ENCODE assay signal across 9 cellular contexts in the genomic region with DNA sequence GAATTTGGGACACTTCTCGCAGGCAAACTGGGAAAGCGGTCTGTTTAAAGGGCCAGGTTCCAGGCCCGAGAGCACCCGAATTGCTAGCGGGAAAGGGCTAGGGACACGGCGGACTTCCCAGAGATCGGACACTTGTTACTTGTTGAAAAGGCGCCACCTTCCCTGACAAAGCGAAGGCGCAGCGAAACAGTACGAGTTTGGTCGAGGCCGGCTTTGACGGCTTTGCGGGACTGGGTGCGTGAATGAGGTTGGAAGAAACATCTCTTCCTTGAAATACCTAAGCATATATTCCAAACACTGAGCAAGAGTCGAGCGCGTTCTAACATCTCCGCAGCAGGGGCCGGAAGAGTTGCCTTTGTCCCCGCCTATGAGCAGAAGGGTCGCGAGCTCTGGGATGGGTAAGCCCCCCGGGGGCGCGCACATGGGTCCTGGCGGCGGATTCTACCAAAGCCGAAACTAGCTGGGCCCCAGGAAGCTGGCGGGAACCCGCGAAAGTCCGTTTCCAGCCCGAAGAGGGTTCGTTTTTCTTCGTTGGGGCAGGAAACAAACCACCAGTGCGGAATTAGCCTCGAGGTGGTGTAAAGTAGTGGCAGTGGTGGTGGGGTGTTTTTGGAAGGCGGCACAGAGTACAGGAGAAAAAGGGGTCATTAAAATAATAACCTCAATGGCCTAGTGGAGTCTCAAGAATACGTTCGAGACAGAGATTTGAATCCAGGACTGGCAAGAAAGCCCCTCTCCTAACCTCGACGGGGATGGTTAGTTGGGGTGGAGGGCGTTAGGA. TPM values are rescaled to one million over a fixed set of nuclear protein-coding genes. Genes with fewer than 3 reads are reported as not detected.
DNase-seq lines count a peak whose midpoint lies in the region; ATAC-seq, FAIRE-seq and TF ChIP-seq lines count a peak whose summit lies in the region.
"Had no signal": no experiment of that assay in that cellular context is flagged by ENCODE, and none has a peak within 500 bp of the region (broad histone marks: within the 10 kb centered on the region; RNA-seq: fewer than 3 reads in every experiment).

No MANE protein-coding gene starts in this region.

- H3K4me1 ChIP-seq in hepatocyte (ENCODE audit: insufficient read depth) (peaks cover 15% of the 10 kb centered on the region), spleen (peaks cover 24 to 71% (median 53%) of the 10 kb centered on the region in 6 donors)

- peaks cover 79% of the 10 kb centered on the region for H3K27me3 Mint-ChIP-seq in activated T-helper 1 cell treated with anti-CD3 and anti-CD28 coated beads, Interleukin-12 subunit alpha, Interleukin-12 subunit beta, Interleukin-2, Interleukin-4 antibody, amounts not matched to agents 30 ng/mL and 10 ng/mL and 1 ng/mL, durations not matched to agents 14 hours and 24 hours and 36 hours (ENCODE audit: insufficient read depth)

- no peak for TF ChIP-seq POLR2A in spleen (IDR thresholded peaks at IDR 0.05)

- no peaks in the 10 kb centered on the region for H4K20me1 ChIP-seq in hepatocyte (ENCODE audit: insufficient read depth, poor library complexity, severe bottlenecking)

- peaks cover 3% of the 10 kb centered on the region for H3K27me3 ChIP-seq in AG04450 (ENCODE audit: control insufficient read depth, insufficient read depth, low read length)
- peaks cover 92% of the 10 kb centered on the region for H3K27me3 ChIP-seq in hepatocyte
- H3K27me3 ChIP-seq in spleen (replicated peaks in 1 of 7) = peaks cover 3 to 99% (median 89%) of the 10 kb centered on the region in 7 donors

- TF ChIP-seq CTCF in AG04450 (IDR thresholded peaks at IDR 0.05; ENCODE audit: low read depth, low read length) = no peak; the same call in 1 of the 2 replicates
- TF ChIP-seq CTCF in GM12875 (IDR thresholded peaks at IDR 0.05; ENCODE audit: borderline replicate concordance, insufficient read depth, low read depth, low read length) = 0 out of 2 replicates have a peak, but pooled peaks have one; percentile 3
- TF ChIP-seq CTCF in hepatocyte (IDR thresholded peaks at IDR 0.05; ENCODE audit: poor library complexity) = no peak
- TF ChIP-seq CTCF in spleen (IDR thresholded peaks at IDR 0.05 in 8 of 11, conservative IDR thresholded peaks at IDR 0.05 in 3 of 11) = no peak

- WGBS in hepatocyte (ENCODE audit: low lambda C conversion rate, missing lambda C conversion rate) = 6% methylated on average over 47 of the region's 47 CpGs
- WGBS in spleen, 5 donors = 4 to 5% (median 4%) methylated on average over 46 to 47 of the region's 47 CpGs

- intact Hi-C loops in activated T-helper 1 cell treated with anti-CD3 and anti-CD28 coated beads, Interleukin-12 subunit alpha, Interleukin-12 subunit beta, Interleukin-2, Interleukin-4 antibody, amounts not matched to agents 30 ng/mL and 10 ng/mL and 1 ng/mL, durations not matched to agents 14 hours and 24 hours and 36 hours (cut with micrococcal nuclease) = no loop called here
- intact Hi-C loops in spleen (cut with DNase I; ENCODE audit: low total_unique reads) = no loop called here

- peak overlapping the region; percentile 64 for H3K4me3 Mint-ChIP-seq in activated T-helper 1 cell treated with anti-CD3 and anti-CD28 coated beads, Interleukin-12 subunit alpha, Interleukin-12 subunit beta, Interleukin-2, Interleukin-4 antibody, amounts not matched to agents 30 ng/mL and 10 ng/mL and 1 ng/mL, durations not matched to agents 14 hours and 24 hours and 36 hours

- POLR2A ChIA-PET in AG04450 (lab: Yijun Ruan, JAX) = interaction anchor here (0.8 kb wide), 1 partner anchor 51 kb away, joined by 3 read pairs; no protein-coding TSS in a partner anchor

- H3K9me3 ChIP-seq in AG04450 (ENCODE audit: control insufficient read depth, insufficient read depth, low read length) (no peaks in the 10 kb centered on the region; the same call in 1 of the 2 replicates), hepatocyte (ENCODE audit: low read depth) (no peaks in the 10 kb centered on the region), spleen (no peaks in the 10 kb centered on the region)

- peaks cover 2% of the 10 kb centered on the region for H3K36me3 Mint-ChIP-seq in activated T-helper 1 cell treated with anti-CD3 and anti-CD28 coated beads, Interleukin-12 subunit alpha, Interleukin-12 subunit beta, Interleukin-2, Interleukin-4 antibody, amounts not matched to agents 30 ng/mL and 10 ng/mL and 1 ng/mL, durations not matched to agents 14 hours and 24 hours and 36 hours (ENCODE audit: low read depth)

- CTCF ChIA-PET in AG04450 (lab: Charles Lee) = interaction anchor here (0.7 to 2.4 kb wide), 6 partner anchors 8 to 354 kb away, joined by 3 to 15 read pairs (median 4); no protein-coding TSS in a partner anchor

- peaks cover 20% of the 10 kb centered on the region for H3K4me1 Mint-ChIP-seq in activated T-helper 1 cell treated with anti-CD3 and anti-CD28 coated beads, Interleukin-12 subunit alpha, Interleukin-12 subunit beta, Interleukin-2, Interleukin-4 antibody, amounts not matched to agents 30 ng/mL and 10 ng/mL and 1 ng/mL, durations not matched to agents 14 hours and 24 hours and 36 hours (ENCODE audit: low read depth)

- H2AFZ ChIP-seq in hepatocyte = peak overlapping the region; percentile 31

- DNase-seq in AG04450 (ENCODE audit: low read depth, low spot score) (no peak), hepatocyte (ENCODE audit: low spot score) (peak; percentile 47), spleen (no peak), GM19239 (ENCODE audit: insufficient read length, low spot score) (no peak)
- DNase-seq in activated T-helper 1 cell treated with anti-CD3 and anti-CD28 coated beads, Interleukin-12 subunit alpha, Interleukin-12 subunit beta, Interleukin-2, Interleukin-4 antibody, amounts not matched to agents 30 ng/mL and 10 ng/mL and 1 ng/mL, durations not matched to agents 14 hours and 24 hours and 36 hours (ENCODE audit: low spot score) = no peak

- H3K27ac ChIP-seq in AG04450 (ENCODE audit: low read depth, low read length) = no peak overlapping the region
- H3K27ac ChIP-seq in hepatocyte = no peak overlapping the region
- no peak overlapping the region for H3K27ac ChIP-seq in spleen

- H3K9me2 ChIP-seq in hepatocyte (replicated peaks; ENCODE audit: insufficient read depth) = no peaks in the 10 kb centered on the region

- peak overlapping the region; percentile 83 for H3K27ac Mint-ChIP-seq in activated T-helper 1 cell treated with anti-CD3 and anti-CD28 coated beads, Interleukin-12 subunit alpha, Interleukin-12 subunit beta, Interleukin-2, Interleukin-4 antibody, amounts not matched to agents 30 ng/mL and 10 ng/mL and 1 ng/mL, durations not matched to agents 14 hours and 24 hours and 36 hours

- peak overlapping the region; percentile 99 for H3K4me2 ChIP-seq in hepatocyte

- H3K4me3 ChIP-seq in AG04450 (ENCODE audit: low read depth, low read length) (peak overlapping the region; percentile 74), GM12875 (ENCODE audit: low read depth, low read length) (no peak overlapping the region), hepatocyte (peak overlapping the region; percentile 77), spleen (peak overlapping the region in 7 of 8 donors; percentile 1 to 61 (median 22))

- no peaks in the 10 kb centered on the region for H3K79me2 ChIP-seq in hepatocyte

- no peak for FAIRE-seq in GM19239 (lab: Jason Lieb, UNC)

- no peaks in the 10 kb centered on the region for H3K9me3 Mint-ChIP-seq in activated T-helper 1 cell treated with anti-CD3 and anti-CD28 coated beads, Interleukin-12 subunit alpha, Interleukin-12 subunit beta, Interleukin-2, Interleukin-4 antibody, amounts not matched to agents 30 ng/mL and 10 ng/mL and 1 ng/mL, durations not matched to agents 14 hours and 24 hours and 36 hours

- ATAC-seq in HG03039 (IDR thresholded peaks at IDR 0.05; ENCODE audit: unreplicated experiment) = no peak
- ATAC-seq in HG03378 (IDR thresholded peaks at IDR 0.05; ENCODE audit: unreplicated experiment) = no peak

- H3K36me3 ChIP-seq in hepatocyte (replicated peaks; ENCODE audit: insufficient read depth, low read depth) (no peaks in the 10 kb centered on the region), spleen (no peaks in the 10 kb centered on the region)

RNA-seq across cellular contexts. Expression of a gene that starts 1.5 kb away (rescaled TPM):
- polyA plus RNA-seq in AG04450 (2011; rRNA removed) = 2.2 and 2.8 TPM in 2 replicates
- polyA minus RNA-seq in AG04450 (2011; rRNA and poly(A)+ RNA removed) = 2.8 and 2.9 TPM in 2 replicates
- total RNA-seq in activated T-helper 1 cell treated with anti-CD3 and anti-CD28 coated beads, Interleukin-12 subunit alpha, Interleukin-12 subunit beta, Interleukin-2, Interleukin-4 antibody, amounts not matched to agents 30 ng/mL and 10 ng/mL and 1 ng/mL, durations not matched to agents 14 hours and 24 hours and 36 hours = 0.36 and 0.44 TPM in 2 replicates
- total RNA-seq in hepatocyte = 0.20 and 1.1 TPM in 2 replicates
- polyA plus RNA-seq in hepatocyte = 0.05 and 0.19 TPM in 2 replicates
- under 1 TPM in 5 of 7 donors, not detected in 2; 0.13 to 0.88 (median 0.58) TPM for total RNA-seq in spleen
- polyA plus RNA-seq in spleen = under 1 TPM; 0.02 to 0.06 (median 0.02) TPM
- total RNA-seq: dermis microvascular lymphatic vessel endothelial cell had no signal
